Comparison of ENCODE assay signal across 17 cellular contexts in genomic region chrX:149185087-149185486, GRCh38.
"Had no signal": no experiment of that assay in that cellular context is flagged by ENCODE, and none has a peak within 500 bp of the region (broad histone marks: within the 10 kb centered on the region; RNA-seq: fewer than 3 reads in every experiment).

No MANE protein-coding gene starts in this region.

- H3K36me3 ChIP-seq: colonic mucosa, left lung, neutrophil had no signal

- H3K9me3 ChIP-seq: colonic mucosa, left lung, mucosa of descending colon, neutrophil had no signal

- ATAC-seq: activated CD4-positive, CD25-positive, alpha-beta regulatory T cell treated with anti-CD3 and anti-CD28 coated beads, Interleukin-2, amount 50 U/mL, for 24 hours; esophagus mucosa; foreskin keratinocyte; left lung; mucosa of descending colon; naive thymus-derived CD8-positive, alpha-beta T cell; stimulated activated memory B cell treated with anti-CD40 and anti-IgM and Interleukin-4, amounts not matched to agents 10 μg/mL and 1 μg/mL and 100 μg/mL, for 72 hours had no signal

- H3K27me3 ChIP-seq: colonic mucosa, foreskin keratinocyte, left lung, neutrophil had no signal

- DNase-seq: activated naive CD4-positive, alpha-beta T cell treated with Interleukin-2 at 50 U/mL for 16 hours; activated T-cell treated with anti-CD3 and anti-CD28 coated beads for 4 hours; anterior cingulate cortex; colonic mucosa; foreskin keratinocyte; glutamatergic neuron; hypothalamus; kidney; left lung; mucosa of descending colon; naive thymus-derived CD8-positive, alpha-beta T cell; stimulated activated CD4-positive, alpha-beta T cell treated with anti-CD3 and anti-CD28 coated beads, Interleukin-12 subunit alpha, Interleukin-12 subunit beta, amount 100 ng/mL, for 4 hours had no signal

- H3K4me1 ChIP-seq: colonic mucosa, foreskin keratinocyte, left lung had no signal

- H3K4me3 ChIP-seq: colonic mucosa, left lung, mucosa of descending colon had no signal

- H3K27ac ChIP-seq: colonic mucosa, foreskin keratinocyte, left lung, neutrophil had no signal

- FAIRE-seq: endometrium, kidney had no signal
